In genomic region chr6:87393026-87393622, GRCh38 we compare ENCODE assay signal across 8 cellular contexts. TPM values are rescaled to one million over a fixed set of nuclear protein-coding genes. Genes with fewer than 3 reads are reported as not detected.
DNase-seq lines count a peak whose midpoint lies in the region; ATAC-seq, FAIRE-seq and TF ChIP-seq lines count a peak whose summit lies in the region.

No MANE protein-coding gene starts in this region.

- no peaks in the 10 kb centered on the region for H4K20me1 ChIP-seq in HepG2 (ENCODE audit: insufficient read depth, low read length)

- POLR2A ChIA-PET in A549 (lab: Yijun Ruan, JAX) (no interaction called here), HepG2 (lab: Yijun Ruan, JAX) (no interaction called here)

- H3K9ac ChIP-seq in HepG2 (ENCODE audit: insufficient read depth, low read depth, low read length), result no peak overlapping the region

- in situ Hi-C loops in HepG2 (cut with HindIII; ENCODE audit: extremely low pct_ligation_motif_present, low pct_unique_long_range_greater_than_20kb), result no loop called here

- no peak overlapping the region for H2AFZ ChIP-seq in HepG2 (ENCODE audit: low read length)

- peak; percentile 25 to 62 for DNase-seq in A549 (ENCODE audit: low read depth in 1 of 2, low spot score in 1 of 2)
- DNase-seq in GM12891 (ENCODE audit: insufficient read length, low spot score), result no peak
- DNase-seq in NCI-H1436 treated with DMSO at 0.1 percent for 48 hours (lab: John Stamatoyannopoulos, UW), result peak; percentile 29
- DNase-seq in SKM-1 (lab: John Stamatoyannopoulos, UW; ENCODE audit: unreplicated experiment), result peak; percentile 64
- DNase-seq in cerebellum (ENCODE audit: low spot score), result peak; percentile 53
- peak; percentile 59 for DNase-seq in HepG2 (ENCODE audit: low spot score)
- DNase-seq in stimulated activated naive CD8-positive, alpha-beta T cell treated with anti-CD3 and anti-CD28 coated beads, Interleukin-15, Interleukin-2, amounts not matched to agents 100 U/mL and 50 U/mL, for 24 hours, result peak; percentile 24

- intact Hi-C loops in HepG2 (cut with micrococcal nuclease; ENCODE audit: unreplicated experiment), result loop anchor here (1.0 to 5.0 kb wide), 4 partner anchors 80 to 1479 kb away; partner anchors contain the start of gene ZNF292

- H3K79me2 ChIP-seq in HepG2 (ENCODE audit: insufficient read depth, low read length), result no peaks in the 10 kb centered on the region

- no peaks in the 10 kb centered on the region for H3K27me3 ChIP-seq in HepG2 (ENCODE audit: control insufficient read depth in 1 of 2, insufficient read depth in 2 of 2, low read length in 2 of 2)

- H3K9me3 ChIP-seq in A549, result no peaks in the 10 kb centered on the region
- no peaks in the 10 kb centered on the region for H3K9me3 ChIP-seq in HepG2 (ENCODE audit: low read length)

- FAIRE-seq in A549 (lab: Jason Lieb, UNC) (no peak), GM12891 (lab: Jason Lieb, UNC) (peak; percentile 82), HepG2 (lab: Jason Lieb, UNC) (peak; percentile 48)

- H3K36me3 ChIP-seq in HepG2 (replicated peaks in 1 of 2; ENCODE audit: control insufficient read depth in 1 of 2, insufficient read depth in 2 of 2, low read length in 2 of 2), result no peaks in the 10 kb centered on the region

- no peaks in the 10 kb centered on the region for H3K4me1 ChIP-seq in A549
- no peaks in the 10 kb centered on the region for H3K4me1 ChIP-seq in HepG2 (ENCODE audit: insufficient read depth, low read length)

- CTCF ChIA-PET in A549 (lab: Yijun Ruan, JAX) (interaction anchor here (0.6 to 2.1 kb wide), 17 partner anchors 8 to 1478 kb away, joined by 3 to 18 read pairs (median 5); partner anchors contain the start of genes CFAP206 and SLC35A1), HepG2 (lab: Yijun Ruan, JAX; ENCODE audit: low intra/inter-chr PET ratio, low total read pairs) (interaction anchor here (1.4 kb wide), 1 partner anchor 844 kb away, joined by 4 read pairs; no protein-coding TSS in a partner anchor)

- ATAC-seq in A549 (peak; percentile 87 to 90), HG02840 (IDR thresholded peaks at IDR 0.05; ENCODE audit: low FRiP score, unreplicated experiment) (peak; percentile 68), HepG2 (peak; percentile 83)
- peak; percentile 71 for ATAC-seq in stimulated activated naive CD8-positive, alpha-beta T cell treated with anti-CD3 and anti-CD28 coated beads, Interleukin-15, Interleukin-2, amounts not matched to agents 100 U/mL and 50 U/mL, for 24 hours

- WGBS in A549 (ENCODE audit: missing lambda C conversion rate), result 0% methylated on average over 2 of the region's 2 CpGs
- 3% methylated on average over 2 of the region's 2 CpGs for WGBS in HepG2 (ENCODE audit: low lambda C conversion rate)

- TF ChIP-seq POLR2A in A549 (IDR thresholded peaks at IDR 0.05; ENCODE audit: low read length) (no peak), GM12891 (IDR thresholded peaks at IDR 0.05; ENCODE audit: low read depth, low read length) (no peak), HepG2 (IDR thresholded peaks at IDR 0.05; ENCODE audit: insufficient read depth in 1 of 2, low read depth in 2 of 2, low read length in 2 of 2) (no peak)

- TF ChIP-seq RAD21 in A549 (conservative IDR thresholded peaks at IDR 0.05 in 1 of 2, IDR thresholded peaks at IDR 0.05 in 1 of 2), result peak; percentile 72 to 74
- peak; percentile 55; the same call in 1 of the 2 replicates for TF ChIP-seq RAD21 in HepG2 (CRISPR knock-in tag; IDR thresholded peaks at IDR 0.05)

- no peak overlapping the region for H3K27ac ChIP-seq in A549
- H3K27ac ChIP-seq in HepG2 (ENCODE audit: extremely low read length, insufficient read depth, low read length), result no peak overlapping the region

- TF ChIP-seq CTCF in A549 (IDR thresholded peaks at IDR 0.05) (peak; percentile 57), HepG2 (CRISPR knock-in tag; IDR thresholded peaks at IDR 0.05) (peak; percentile 73)

- TF ChIP-seq EP300 in A549 (IDR thresholded peaks at IDR 0.05) (no peak), HepG2 (IDR thresholded peaks at IDR 0.05; ENCODE audit: low read depth in 2 of 2, low read length in 2 of 2) (no peak), HepG2 (CRISPR knock-in tag; IDR thresholded peaks at IDR 0.05; ENCODE audit: borderline replicate concordance) (no peak)

- H3K4me2 ChIP-seq in A549 (no peak overlapping the region), HepG2 (ENCODE audit: low read depth, low read length) (no peak overlapping the region)

- BruUV-seq in HepG2 (replicated peaks; lab: Mats Ljungman, UMichigan), result no TSS peak

- no peak overlapping the region for H3K4me3 ChIP-seq in A549
- H3K4me3 ChIP-seq in HepG2 (replicated peaks in 1 of 3; ENCODE audit: insufficient read depth in 1 of 3, low read depth in 2 of 3, low read length in 3 of 3), result no peak overlapping the region

TF ChIP-seq in A549, 52 proteins besides CTCF, POLR2A, EP300 and RAD21 (continues in another document):
- TF ChIP-seq SMC3 (IDR thresholded peaks at IDR 0.05), result peak; percentile 52

TF ChIP-seq in GM12891, 5 proteins besides CTCF, POLR2A, EP300 and RAD21 (continues in another document):
- TF ChIP-seq POLR2AphosphoS5 (IDR thresholded peaks at IDR 0.05; ENCODE audit: low read depth, low read length) (no peak), TAF1 (IDR thresholded peaks at IDR 0.05; ENCODE audit: low read depth, low read length) (no peak)

TF ChIP-seq in HepG2, 621 proteins besides CTCF, POLR2A, EP300 and RAD21 (continues in another document):
- no peak for TF ChIP-seq ZKSCAN8 (CRISPR knock-in tag; IDR thresholded peaks at IDR 0.05; ENCODE audit: borderline replicate concordance)

RNA-seq across cellular contexts. Expression of gene CFAP206, which starts 14.6 kb away (rescaled TPM):
- 1.1 and 1.4 TPM in 2 replicates for polyA plus RNA-seq in A549 (2011; rRNA removed)
- 0.31 and 0.33 TPM in 2 replicates for polyA plus RNA-seq in A549 (2012; cell fraction: cytosol; rRNA removed)
- 0.18 and 0.33 TPM in 2 replicates for polyA plus RNA-seq in A549 (2012; cell fraction: nucleus; rRNA removed)
- 0.63 to 0.88 TPM (median 0.78 TPM) in 3 replicates for polyA plus RNA-seq in A549 (2017; fragmentation: RNase III; extraction: RNeasy Plus Mini Kit Qiagen cat#74134 plus additional on column Dnase treatment)
- polyA minus RNA-seq in A549 (2011; rRNA and poly(A)+ RNA removed), result 0.58 and 0.74 TPM in 2 replicates
- 0.13 TPM for polyA plus RNA-seq in GM12891 (2012; ENCODE audit: low read depth, missing spikeins)
- total RNA-seq in cerebellum, result 6.5 TPM
- not detected in 2 replicates for total RNA-seq in HepG2 (2016; rRNA removed; fragmentation: Illumina TruSeq; extraction: Trizol)
- not detected in 2 replicates for total RNA-seq in HepG2 (2016; cell fraction: cytosol; rRNA removed; fragmentation: Illumina TruSeq; extraction: Trizol; ENCODE audit: low read depth)
- 0.13 TPM in 1 of 2 replicates, not detected in the other for total RNA-seq in HepG2 (2016; cell fraction: insoluble cytoplasmic fraction; rRNA removed; fragmentation: Illumina TruSeq; extraction: Trizol)
- total RNA-seq in HepG2 (2016; cell fraction: membrane; rRNA removed; fragmentation: Illumina TruSeq; extraction: Trizol), result 0.15 TPM in 1 of 2 replicates, not detected in the other
- not detected in 2 replicates for total RNA-seq in HepG2 (2016; cell fraction: nucleus; rRNA removed; fragmentation: Illumina TruSeq; extraction: Trizol)
- 0.03 TPM in 1 of 2 replicates, not detected in the other for polyA plus RNA-seq in HepG2 (2011; rRNA removed)
- not detected in 2 replicates for polyA plus RNA-seq in HepG2 (2011; cell fraction: cytosol; rRNA removed)
- 0.07 and 0.23 TPM in 2 replicates for polyA plus RNA-seq in HepG2 (2011; cell fraction: nucleus; rRNA removed)
- polyA plus RNA-seq in HepG2 (2012), result not detected in 2 replicates
- not detected in 2 replicates for polyA plus RNA-seq in HepG2 (2016; cell fraction: cytosol; fragmentation: Illumina TruSeq; extraction: Trizol; ENCODE audit: low read depth)
- not detected in 2 replicates for polyA plus RNA-seq in HepG2 (2016; cell fraction: insoluble cytoplasmic fraction; fragmentation: Illumina TruSeq; extraction: Trizol; ENCODE audit: low read depth)
- 0.07 TPM in 1 of 2 replicates, not detected in the other for polyA plus RNA-seq in HepG2 (2016; cell fraction: membrane; fragmentation: Illumina TruSeq; extraction: Trizol; ENCODE audit: low read depth)
- not detected in 2 replicates for polyA plus RNA-seq in HepG2 (2016; cell fraction: nucleus; fragmentation: Illumina TruSeq; extraction: Trizol; ENCODE audit: insufficient read depth, low read depth)
- 0.14 TPM in 1 of 2 replicates, not detected in the other for polyA minus RNA-seq in HepG2 (2011; rRNA and poly(A)+ RNA removed; ENCODE audit: low replicate concordance)
- not detected in 2 replicates for polyA minus RNA-seq in HepG2 (2011; cell fraction: cytosol; rRNA and poly(A)+ RNA removed)
- not detected in 2 replicates for polyA minus RNA-seq in HepG2 (2011; cell fraction: nucleus; rRNA and poly(A)+ RNA removed)

RNA-seq across cellular contexts. Expression of gene C6orf163, which starts 48.5 kb away (rescaled TPM):
- polyA plus RNA-seq in A549 (2011; rRNA removed) (0.44 and 0.54 TPM in 2 replicates), A549 (2017; fragmentation: RNase III; extraction: RNeasy Plus Mini Kit Qiagen cat#74134 plus additional on column Dnase treatment) (0.29 to 0.55 TPM (median 0.39 TPM) in 3 replicates), HepG2 (2011; rRNA removed) (0.62 and 1.0 TPM in 2 replicates)
- 0.06 and 0.09 TPM in 2 replicates for polyA plus RNA-seq in A549 (2012; cell fraction: cytosol; rRNA removed)
- 0.37 and 0.78 TPM in 2 replicates for polyA plus RNA-seq in A549 (2012; cell fraction: nucleus; rRNA removed)
- polyA minus RNA-seq in A549 (2011; rRNA and poly(A)+ RNA removed), result 1.2 TPM in 2 replicates
- polyA plus RNA-seq in GM12891 (2012; ENCODE audit: low read depth, missing spikeins), result 1.2 TPM
- total RNA-seq in cerebellum (12.3 TPM), HepG2 (2016; rRNA removed; fragmentation: Illumina TruSeq; extraction: Trizol) (0.79 and 1.8 TPM in 2 replicates)
- 0.51 and 0.79 TPM in 2 replicates for total RNA-seq in HepG2 (2016; cell fraction: cytosol; rRNA removed; fragmentation: Illumina TruSeq; extraction: Trizol; ENCODE audit: low read depth)
- total RNA-seq in HepG2 (2016; cell fraction: insoluble cytoplasmic fraction; rRNA removed; fragmentation: Illumina TruSeq; extraction: Trizol), result 1.7 TPM in 1 of 2 replicates, not detected in the other
- 0.41 and 0.65 TPM in 2 replicates for total RNA-seq in HepG2 (2016; cell fraction: membrane; rRNA removed; fragmentation: Illumina TruSeq; extraction: Trizol)
- total RNA-seq in HepG2 (2016; cell fraction: nucleus; rRNA removed; fragmentation: Illumina TruSeq; extraction: Trizol), result 3.7 and 5.6 TPM in 2 replicates
- 0.04 and 0.12 TPM in 2 replicates for polyA plus RNA-seq in HepG2 (2011; cell fraction: cytosol; rRNA removed)
- 1.6 and 2.4 TPM in 2 replicates for polyA plus RNA-seq in HepG2 (2011; cell fraction: nucleus; rRNA removed)
- 1.0 and 1.1 TPM in 2 replicates for polyA plus RNA-seq in HepG2 (2012)
- polyA plus RNA-seq in HepG2 (2016; cell fraction: cytosol; fragmentation: Illumina TruSeq; extraction: Trizol; ENCODE audit: low read depth), result 0.25 and 0.34 TPM in 2 replicates
- 0.59 and 0.89 TPM in 2 replicates for polyA plus RNA-seq in HepG2 (2016; cell fraction: insoluble cytoplasmic fraction; fragmentation: Illumina TruSeq; extraction: Trizol; ENCODE audit: low read depth)
- 0.28 TPM in 1 of 2 replicates, not detected in the other for polyA plus RNA-seq in HepG2 (2016; cell fraction: membrane; fragmentation: Illumina TruSeq; extraction: Trizol; ENCODE audit: low read depth)
- polyA plus RNA-seq in HepG2 (2016; cell fraction: nucleus; fragmentation: Illumina TruSeq; extraction: Trizol; ENCODE audit: insufficient read depth, low read depth), result 4.5 and 5.2 TPM in 2 replicates
- 0.33 and 0.40 TPM in 2 replicates for polyA minus RNA-seq in HepG2 (2011; rRNA and poly(A)+ RNA removed; ENCODE audit: low replicate concordance)
- polyA minus RNA-seq in HepG2 (2011; cell fraction: cytosol; rRNA and poly(A)+ RNA removed), result 0.44 TPM in 1 of 2 replicates, not detected in the other
- 7.3 and 10.1 TPM in 2 replicates for polyA minus RNA-seq in HepG2 (2011; cell fraction: nucleus; rRNA and poly(A)+ RNA removed)

Comparison
In these comparisons a context has a peak if more than half of its experiments do, and no peak if none do; other contexts are left out.
1. Of the 38 proteins assayed by ChIP-seq in both HepG2 and A549: peak only in HepG2: none; only in A549: none; in both: CTCF, RAD21 and SMC3; in neither: 35.